Comparison of ENCODE assay signal across 9 cellular contexts in genomic region chr3:58021072-58021959, GRCh38. TPM values are rescaled to one million over a fixed set of nuclear protein-coding genes. Genes with fewer than 3 reads are reported as not detected.
DNase-seq lines count a peak whose midpoint lies in the region; ATAC-seq and TF ChIP-seq lines count a peak whose summit lies in the region.
"Had no signal": no experiment of that assay in that cellular context is flagged by ENCODE, and none has a peak within 500 bp of the region (broad histone marks: within the 10 kb centered on the region; RNA-seq: fewer than 3 reads in every experiment).

No MANE protein-coding gene starts in this region.

- H3K4me1 Mint-ChIP-seq in CD4-positive, alpha-beta T cell (ENCODE audit: low read depth): peaks cover 59% of the 10 kb centered on the region
- peaks cover 60% of the 10 kb centered on the region for H3K4me1 Mint-ChIP-seq in chondrocyte (ENCODE audit: low read depth)

- intact Hi-C loops in CD4-positive, alpha-beta T cell (cut with DNase I, micrococcal nuclease): no loop called here

- H3K4me1 ChIP-seq in iPS DF 6.9 (ENCODE audit: control insufficient read depth, insufficient read depth, low read length) (peaks cover 16% of the 10 kb centered on the region), subcutaneous abdominal adipose tissue (ENCODE audit: control insufficient read depth in 5 of 5, insufficient read depth in 5 of 5, low read length in 5 of 5) (peaks cover 0 to 45% (median 12%) of the 10 kb centered on the region in 5 donors)

- H3K27ac ChIP-seq in RWPE1 (peak overlapping the region; percentile 84), iPS DF 6.9 (ENCODE audit: low read length) (peak overlapping the region; percentile 20), subcutaneous abdominal adipose tissue (ENCODE audit: low read depth, low read length) (peak overlapping the region; percentile 21)
- H3K27ac ChIP-seq in CD4-positive, alpha-beta T cell (ENCODE audit: low read depth, low read length): no peak overlapping the region

- ATAC-seq in CD4-positive, alpha-beta T cell (ENCODE audit: poor library complexity): no peak
- ATAC-seq in SK-N-SH treated with all-trans-retinoic acid at 6 μM for 48 hours: no peak

- no peaks in the 10 kb centered on the region for H3K36me3 ChIP-seq in iPS DF 6.9 (ENCODE audit: control insufficient read depth, insufficient read depth, low read length)
- H3K36me3 ChIP-seq in subcutaneous abdominal adipose tissue (ENCODE audit: control insufficient read depth in 5 of 5, insufficient read depth in 5 of 5, low read length in 5 of 5): no peaks in the 10 kb centered on the region

- DNase-seq in NCI-H1105 (lab: John Stamatoyannopoulos, UW) (peak; percentile 33), RWPE1 (ENCODE audit: low spot score) (no peak), iPS DF 6.9 (ENCODE audit: low read depth, low spot score) (peak; percentile 87), NCI-H2227 (lab: John Stamatoyannopoulos, UW; ENCODE audit: unreplicated experiment) (no peak), chondrocyte (ENCODE audit: low spot score) (no peak)
- DNase-seq in CD4-positive, alpha-beta T cell: no peak
- DNase-seq: dorsolateral prefrontal cortex had no signal

- no peaks in the 10 kb centered on the region for H3K36me3 Mint-ChIP-seq in CD4-positive, alpha-beta T cell (ENCODE audit: low read depth)
- no peaks in the 10 kb centered on the region for H3K36me3 Mint-ChIP-seq in chondrocyte (ENCODE audit: low read depth)

- no peaks in the 10 kb centered on the region for H3K27me3 Mint-ChIP-seq in CD4-positive, alpha-beta T cell
- H3K27me3 Mint-ChIP-seq in chondrocyte (ENCODE audit: low read depth): no peaks in the 10 kb centered on the region

- no peaks in the 10 kb centered on the region for H3K9me3 Mint-ChIP-seq in CD4-positive, alpha-beta T cell
- no peaks in the 10 kb centered on the region for H3K9me3 Mint-ChIP-seq in chondrocyte (ENCODE audit: low read depth)

- no peak for TF ChIP-seq CTCF in RWPE1 (conservative IDR thresholded peaks at IDR 0.05; ENCODE audit: low read depth)
- no peak for TF ChIP-seq CTCF in CD4-positive, alpha-beta T cell (IDR thresholded peaks at IDR 0.05)
- TF ChIP-seq CTCF in chondrocyte (IDR thresholded peaks at IDR 0.05): no peak

- peak overlapping the region in 2 of 5 donors; percentile 11 to 26 for H3K9ac ChIP-seq in subcutaneous abdominal adipose tissue (ENCODE audit: low read length in 5 of 5)

- no peaks in the 10 kb centered on the region for H3K27me3 ChIP-seq in iPS DF 6.9 (ENCODE audit: control insufficient read depth, insufficient read depth, low read length)
- no peaks in the 10 kb centered on the region for H3K27me3 ChIP-seq in subcutaneous abdominal adipose tissue (ENCODE audit: control insufficient read depth in 5 of 5, insufficient read depth in 4 of 5, low read length in 5 of 5)
- H3K27me3 ChIP-seq in CD4-positive, alpha-beta T cell (ENCODE audit: control insufficient read depth, insufficient read depth, low read length): no peaks in the 10 kb centered on the region
- H3K27me3 ChIP-seq: dorsolateral prefrontal cortex had no signal

- no CpG with 5 or more reads among the region's 8 CpGs for WGBS in iPS DF 6.9 (ENCODE audit: insufficient coverage, insufficient read length)

- no peak overlapping the region for H3K4me3 ChIP-seq in iPS DF 6.9 (ENCODE audit: low read length)
- no peak overlapping the region for H3K4me3 ChIP-seq in subcutaneous abdominal adipose tissue (ENCODE audit: low read depth in 1 of 5, low read length in 5 of 5)
- H3K4me3 ChIP-seq: dorsolateral prefrontal cortex had no signal

- CTCF ChIA-PET in RWPE1 (lab: Yijun Ruan, JAX): interaction anchor here (1.0 kb wide), 1 partner anchor 13 kb away, joined by 5 read pairs; the partner anchor contains the start of gene FLNB
- CTCF ChIA-PET in CD4-positive, alpha-beta T cell (lab: Charles Lee): interaction anchor here (0.5 to 0.6 kb wide), 2 partner anchors 21 to 875 kb away, joined by 4 read pairs; no protein-coding TSS in a partner anchor

- H3K9me3 ChIP-seq in iPS DF 6.9 (ENCODE audit: control insufficient read depth, insufficient read depth, low read length): no peaks in the 10 kb centered on the region
- no peaks in the 10 kb centered on the region for H3K9me3 ChIP-seq in subcutaneous abdominal adipose tissue (ENCODE audit: control insufficient read depth in 5 of 5, low read length in 5 of 5)
- H3K9me3 ChIP-seq in CD4-positive, alpha-beta T cell (ENCODE audit: control insufficient read depth, low read length): no peaks in the 10 kb centered on the region

- no peak overlapping the region for H3K4me3 Mint-ChIP-seq in CD4-positive, alpha-beta T cell
- H3K4me3 Mint-ChIP-seq in chondrocyte (ENCODE audit: unreplicated experiment): no peak overlapping the region

- H3K27ac Mint-ChIP-seq in CD4-positive, alpha-beta T cell: no peak overlapping the region
- no peak overlapping the region for H3K27ac Mint-ChIP-seq in chondrocyte (ENCODE audit: unreplicated experiment)

- POLR2A ChIA-PET in RWPE1 (lab: Yijun Ruan, JAX; ENCODE audit: low non-redundant PET): no interaction called here
- POLR2A ChIA-PET in CD4-positive, alpha-beta T cell (lab: Charles Lee): no interaction called here

TF ChIP-seq in SK-N-SH treated with all-trans-retinoic acid at 6 μM for 48 hours, 23 proteins besides CTCF, POLR2A, EP300 and RAD21:
- TF ChIP-seq CSDC2 (CRISPR knock-in tag; IDR thresholded peaks at IDR 0.05) (no peak), ZNF8 (CRISPR knock-in tag; IDR thresholded peaks at IDR 0.05) (no peak), CSRNP3 (CRISPR knock-in tag; IDR thresholded peaks at IDR 0.05) (no peak), CREB5 (CRISPR knock-in tag; IDR thresholded peaks at IDR 0.05; ENCODE audit: low read depth) (no peak), GLIS3 (CRISPR knock-in tag; IDR thresholded peaks at IDR 0.05) (no peak), OSR1 (CRISPR knock-in tag; IDR thresholded peaks at IDR 0.05) (no peak), TCF4 (CRISPR knock-in tag; IDR thresholded peaks at IDR 0.05; ENCODE audit: borderline replicate concordance) (no peak), ZNF70 (CRISPR knock-in tag; IDR thresholded peaks at IDR 0.05) (no peak), ESRRG (CRISPR knock-in tag; IDR thresholded peaks at IDR 0.05) (no peak), RARB (CRISPR knock-in tag; IDR thresholded peaks at IDR 0.05) (no peak), ZC3H10 (CRISPR knock-in tag; IDR thresholded peaks at IDR 0.05) (no peak)
- TF ChIP-seq, protein P1, sequence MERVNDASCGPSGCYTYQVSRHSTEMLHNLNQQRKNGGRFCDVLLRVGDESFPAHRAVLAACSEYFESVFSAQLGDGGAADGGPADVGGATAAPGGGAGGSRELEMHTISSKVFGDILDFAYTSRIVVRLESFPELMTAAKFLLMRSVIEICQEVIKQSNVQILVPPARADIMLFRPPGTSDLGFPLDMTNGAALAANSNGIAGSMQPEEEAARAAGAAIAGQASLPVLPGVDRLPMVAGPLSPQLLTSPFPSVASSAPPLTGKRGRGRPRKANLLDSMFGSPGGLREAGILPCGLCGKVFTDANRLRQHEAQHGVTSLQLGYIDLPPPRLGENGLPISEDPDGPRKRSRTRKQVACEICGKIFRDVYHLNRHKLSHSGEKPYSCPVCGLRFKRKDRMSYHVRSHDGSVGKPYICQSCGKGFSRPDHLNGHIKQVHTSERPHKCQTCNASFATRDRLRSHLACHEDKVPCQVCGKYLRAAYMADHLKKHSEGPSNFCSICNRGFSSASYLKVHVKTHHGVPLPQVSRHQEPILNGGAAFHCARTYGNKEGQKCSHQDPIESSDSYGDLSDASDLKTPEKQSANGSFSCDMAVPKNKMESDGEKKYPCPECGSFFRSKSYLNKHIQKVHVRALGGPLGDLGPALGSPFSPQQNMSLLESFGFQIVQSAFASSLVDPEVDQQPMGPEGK (CRISPR knock-in tag; IDR thresholded peaks at IDR 0.05; ENCODE audit: borderline replicate concordance): no peak
- TF ChIP-seq, protein P2, sequence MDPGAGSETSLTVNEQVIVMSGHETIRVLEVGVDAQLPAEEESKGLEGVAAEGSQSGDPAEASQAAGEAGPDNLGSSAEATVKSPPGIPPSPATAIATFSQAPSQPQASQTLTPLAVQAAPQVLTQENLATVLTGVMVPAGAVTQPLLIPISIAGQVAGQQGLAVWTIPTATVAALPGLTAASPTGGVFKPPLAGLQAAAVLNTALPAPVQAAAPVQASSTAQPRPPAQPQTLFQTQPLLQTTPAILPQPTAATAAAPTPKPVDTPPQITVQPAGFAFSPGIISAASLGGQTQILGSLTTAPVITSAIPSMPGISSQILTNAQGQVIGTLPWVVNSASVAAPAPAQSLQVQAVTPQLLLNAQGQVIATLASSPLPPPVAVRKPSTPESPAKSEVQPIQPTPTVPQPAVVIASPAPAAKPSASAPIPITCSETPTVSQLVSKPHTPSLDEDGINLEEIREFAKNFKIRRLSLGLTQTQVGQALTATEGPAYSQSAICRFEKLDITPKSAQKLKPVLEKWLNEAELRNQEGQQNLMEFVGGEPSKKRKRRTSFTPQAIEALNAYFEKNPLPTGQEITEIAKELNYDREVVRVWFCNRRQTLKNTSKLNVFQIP (CRISPR knock-in tag; IDR thresholded peaks at IDR 0.05; ENCODE audit: borderline replicate concordance, low read depth): no peak

RNA-seq across cellular contexts. Expression of gene FLNB, which starts 13.1 kb away (rescaled TPM):
- 10 to 100 TPM; 39.7 to 42.1 TPM for total RNA-seq in CD4-positive, alpha-beta T cell
- 56.5 to 75.3 TPM (median 70.2 TPM) in 3 replicates for total RNA-seq in chondrocyte

Comparison
In these comparisons a context has a peak if more than half of its experiments do, and no peak if none do; other contexts are left out.
1. DNase-seq: peak in NCI-H1105 (single experiment) and iPS DF 6.9 (single experiment); none in RWPE1 (single experiment), CD4-positive, alpha-beta T cell (0 of 10), NCI-H2227 (single experiment) and chondrocyte (single experiment).